In the genomic region with DNA sequence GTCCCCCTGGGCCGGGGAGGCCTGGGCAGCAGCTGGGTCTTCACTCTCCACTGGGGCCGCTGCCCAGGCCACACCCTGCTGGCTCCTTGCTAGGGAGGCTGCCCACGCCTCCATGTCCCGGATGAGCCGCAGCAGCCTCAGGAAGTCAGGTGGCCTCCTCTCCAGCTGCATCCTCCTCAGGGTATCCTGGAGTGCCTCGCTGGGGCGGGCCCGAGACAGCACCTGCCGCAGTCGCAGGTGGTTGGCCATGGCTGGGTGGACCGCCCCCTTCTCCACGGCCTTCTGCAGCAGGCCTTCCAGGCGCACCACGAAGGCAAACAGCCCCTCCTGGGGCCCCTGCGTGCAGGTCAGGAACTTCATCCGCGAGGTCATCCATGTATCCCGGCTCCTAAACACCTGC, we compare ENCODE assay signal across 14 cellular contexts. TPM values are rescaled to one million over a fixed set of nuclear protein-coding genes. Genes with fewer than 3 reads are reported as not detected.
DNase-seq lines count a peak whose midpoint lies in the region; ATAC-seq and TF ChIP-seq lines count a peak whose summit lies in the region.
"Had no signal": no experiment of that assay in that cellular context is flagged by ENCODE, and none has a peak within 500 bp of the region (broad histone marks: within the 10 kb centered on the region; RNA-seq: fewer than 3 reads in every experiment).

No MANE protein-coding gene starts in this region.

- H3K4me3 ChIP-seq in gastroesophageal sphincter (no peak overlapping the region), transverse colon (no peak overlapping the region)
- H3K4me3 ChIP-seq: GM12878, SK-N-MC had no signal

- TF ChIP-seq CTCF in gastroesophageal sphincter (IDR thresholded peaks at IDR 0.05) (no peak), transverse colon (IDR thresholded peaks at IDR 0.05) (no peak)

- intact Hi-C loops in transverse colon (cut with DNase I; ENCODE audit: low total_unique reads): no loop called here

- WGBS in gastroesophageal sphincter (ENCODE audit: low coverage in 1 of 2), 2 donors: no CpG with 5 or more reads among the region's 18 CpGs
- 71% methylated on average over 13 of the region's 18 CpGs; no CpG with 5 or more reads in 1 of the 2 donors for WGBS in transverse colon (ENCODE audit: low coverage in 1 of 2), 2 donors

- peaks cover 20% of the 10 kb centered on the region for H3K27me3 ChIP-seq in gastroesophageal sphincter
- peaks cover 6% of the 10 kb centered on the region for H3K27me3 ChIP-seq in transverse colon

- no peaks in the 10 kb centered on the region for H3K36me3 ChIP-seq in gastroesophageal sphincter
- no peaks in the 10 kb centered on the region for H3K36me3 ChIP-seq in transverse colon

- DNase-seq in NCI-H345 (lab: John Stamatoyannopoulos, UW) (peak; percentile 41), NCI-H345 treated with DMSO at 0.1 percent for 48 hours (lab: John Stamatoyannopoulos, UW; ENCODE audit: unreplicated experiment) (no peak), DMS53 treated with DMSO at 0.1 percent for 48 hours (lab: John Stamatoyannopoulos, UW; ENCODE audit: unreplicated experiment) (peak; percentile 21), NCI-H146 treated with DMSO at 0.1 percent for 48 hours (lab: John Stamatoyannopoulos, UW; ENCODE audit: unreplicated experiment) (peak; percentile 53), NCI-H1694 treated with DMSO at 0.1 percent for 48 hours (lab: John Stamatoyannopoulos, UW) (no peak), transverse colon (no peak)
- DNase-seq: ACHN, NCI-H1105, NCI-H524 had no signal

- no peak for TF ChIP-seq EP300 in gastroesophageal sphincter (IDR thresholded peaks at IDR 0.05)
- TF ChIP-seq EP300 in transverse colon (IDR thresholded peaks at IDR 0.05; ENCODE audit: low read depth): no peak

- H3K9me3 ChIP-seq in gastroesophageal sphincter: no peaks in the 10 kb centered on the region
- no peaks in the 10 kb centered on the region for H3K9me3 ChIP-seq in transverse colon

- H3K4me1 ChIP-seq in gastroesophageal sphincter (no peaks in the 10 kb centered on the region), transverse colon (no peaks in the 10 kb centered on the region)

- in situ Hi-C loops in transverse colon (cut with MboI; ENCODE audit: low pct_ligation_motif_present in 1 of 4, low pct_unique_long_range_greater_than_20kb in 1 of 4, low sequenced_read_pairs in 3 of 4): no loop called here

- peak; percentile 24 for ATAC-seq in gastroesophageal sphincter
- ATAC-seq: GM12878 had no signal

- no peak overlapping the region for H3K27ac ChIP-seq in gastroesophageal sphincter
- no peak overlapping the region for H3K27ac ChIP-seq in transverse colon
- H3K27ac ChIP-seq: SK-N-MC had no signal

- TF ChIP-seq POLR2A in gastroesophageal sphincter (IDR thresholded peaks at IDR 0.05) (no peak), transverse colon (IDR thresholded peaks at IDR 0.05) (no peak)

RNA-seq across cellular contexts. Expression of a gene that starts 2.3 kb away (rescaled TPM):
- total RNA-seq in gastroesophageal sphincter (not detected), transverse colon (not detected)
- total RNA-seq: GM12878; LHCN-M2; T-helper 2 cell treated with Interferon-gamma antibody and Interleukin-4, amounts not matched to agents 100 ng/mL and 5 ng/mL, for 36 hours had no signal

RNA-seq across cellular contexts. Expression of a gene that starts 14.7 kb away (rescaled TPM):
- total RNA-seq in gastroesophageal sphincter (10 to 100 TPM; 13.6 to 20.1 (median 16.2) TPM), transverse colon (1 to 10 TPM; 5.6 to 8.8 (median 7.1) TPM)

Comparison
In these comparisons a context has a peak if more than half of its experiments do, and no peak if none do; other contexts are left out.
1. DNase-seq: peak in NCI-H345 (single experiment), DMS53 treated with DMSO at 0.1 percent for 48 hours (single experiment) and NCI-H146 treated with DMSO at 0.1 percent for 48 hours (single experiment); none in NCI-H345 treated with DMSO at 0.1 percent for 48 hours (single experiment), NCI-H1694 treated with DMSO at 0.1 percent for 48 hours (single experiment) and transverse colon (single experiment).